Comparison of ENCODE assay signal across 8 cellular contexts in the genomic region with DNA sequence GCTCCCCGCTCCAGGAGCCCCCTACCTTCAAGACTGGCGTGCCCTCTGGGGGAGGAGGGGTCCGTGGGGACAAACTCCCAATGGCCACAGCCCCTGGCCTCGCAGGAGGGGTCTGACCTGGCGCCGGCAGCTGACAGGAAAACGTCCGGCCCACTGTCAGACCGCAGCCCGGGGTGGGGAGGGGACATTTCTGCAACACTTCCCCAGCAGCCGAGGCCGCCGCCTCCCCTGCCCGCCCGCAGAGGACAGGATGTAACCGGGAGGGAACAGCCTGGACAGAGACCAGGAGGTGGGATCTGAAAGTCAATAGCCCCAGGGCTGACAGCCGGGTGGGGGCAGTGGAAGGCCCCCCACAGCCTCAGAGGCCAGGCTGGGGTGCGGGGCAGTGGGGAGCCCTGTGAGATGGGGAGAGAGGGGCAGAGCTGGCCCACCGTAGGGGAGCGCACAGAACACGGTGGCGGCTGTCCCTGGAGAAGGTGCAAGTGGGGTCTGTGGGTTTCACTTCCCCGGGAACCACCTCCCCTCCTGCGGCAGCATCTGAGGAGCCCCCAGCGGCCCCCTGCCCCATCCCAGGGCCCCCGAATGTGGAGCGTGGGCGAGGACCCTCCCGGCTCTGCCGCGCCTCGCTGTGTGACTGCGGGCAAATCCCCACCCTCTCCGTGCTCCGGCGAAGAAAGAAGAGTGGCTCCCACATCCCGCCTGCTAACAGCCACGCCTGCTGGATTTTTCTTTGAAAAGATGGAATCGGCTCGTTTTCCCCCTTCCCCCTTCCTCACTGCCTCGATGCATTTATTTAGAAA. TPM values are rescaled to one million over a fixed set of nuclear protein-coding genes. Genes with fewer than 3 reads are reported as not detected.
DNase-seq lines count a peak whose midpoint lies in the region; ATAC-seq lines count a peak whose summit lies in the region.

A gene with protein sequence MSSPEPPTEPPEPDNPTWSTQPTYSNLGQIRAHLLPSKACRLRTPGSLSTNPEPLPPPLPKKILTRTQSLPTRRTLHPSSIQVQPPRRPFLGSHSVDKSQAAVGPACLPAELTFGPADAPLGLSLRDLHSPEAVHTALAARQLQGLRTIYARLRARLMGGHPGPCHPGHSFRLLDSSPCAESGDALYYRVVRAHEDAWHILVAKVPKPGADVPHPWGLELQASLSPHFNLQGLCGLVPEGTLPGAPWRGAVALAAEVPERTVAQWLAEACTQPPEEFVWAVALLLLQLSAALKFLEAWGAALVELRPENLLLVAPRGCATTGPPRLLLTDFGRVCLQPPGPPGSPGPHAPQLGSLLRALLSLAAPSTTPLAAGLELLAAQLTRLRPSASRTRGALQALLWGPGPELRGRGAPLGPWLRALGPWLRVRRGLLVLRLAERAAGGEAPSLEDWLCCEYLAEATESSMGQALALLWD (minus strand): TSS at position 114 of the 800 bp plus-strand sequence. CDS start 1,244 bp downstream, outside the sequence.

- DNase-seq in activated gamma-delta T cell treated with Interleukin-2 at 50 U/mL for 16 hours: peak; percentile 49
- no peak for DNase-seq in activated gamma-delta T cell (lab: John Stamatoyannopoulos, UW)
- DNase-seq in right cardiac atrium: peak; percentile 81 to 94 (median 91)
- DNase-seq in posterior vena cava (ENCODE audit: low spot score): peak; percentile 95
- DNase-seq in SW 1271 (lab: John Stamatoyannopoulos, UW): no peak

- no peaks in the 10 kb centered on the region for H3K4me1 Mint-ChIP-seq in activated T-helper 17 cell treated with anti-CD3 and anti-CD28 coated beads, Interleukin-2, amount 50 U/mL, for 72 hours

- H3K27me3 ChIP-seq in right cardiac atrium (ENCODE audit: control insufficient read depth, insufficient read depth): no peaks in the 10 kb centered on the region

- WGBS in right cardiac atrium: 7% methylated on average over 41 of the region's 41 CpGs

- peak within 1 kb of the TSS; percentile 50 for H3K27ac Mint-ChIP-seq in activated T-helper 17 cell treated with anti-CD3 and anti-CD28 coated beads, Interleukin-2, amount 50 U/mL, for 72 hours

- intact Hi-C loops in right cardiac atrium (cut with DNase I): loop anchor here in 1 of 4 donors (10.0 kb wide), 1 partner anchor 113 kb away; no protein-coding TSS in a partner anchor
- intact Hi-C loops in posterior vena cava (cut with DNase I): no loop called here

- peak within 1 kb of the TSS; percentile 50 for H3K4me3 Mint-ChIP-seq in activated T-helper 17 cell treated with anti-CD3 and anti-CD28 coated beads, Interleukin-2, amount 50 U/mL, for 72 hours

- H3K36me3 Mint-ChIP-seq in activated T-helper 17 cell treated with anti-CD3 and anti-CD28 coated beads, Interleukin-2, amount 50 U/mL, for 72 hours (ENCODE audit: low read depth): no peaks in the 10 kb centered on the region

- no peaks in the 10 kb centered on the region for H3K27me3 Mint-ChIP-seq in activated T-helper 17 cell treated with anti-CD3 and anti-CD28 coated beads, Interleukin-2, amount 50 U/mL, for 72 hours

- ATAC-seq in activated T-helper 17 cell treated with anti-CD3 and anti-CD28 coated beads, Interleukin-2, amount 50 U/mL, for 72 hours (replicated peaks): peak; percentile 64
- peak; percentile 92 to 93 for ATAC-seq in right cardiac atrium
- no peak for ATAC-seq in HG03460 (IDR thresholded peaks at IDR 0.05; ENCODE audit: unreplicated experiment)
- ATAC-seq in HG02884 (IDR thresholded peaks at IDR 0.05; ENCODE audit: unreplicated experiment): no peak

- H3K4me3 ChIP-seq in right cardiac atrium (ENCODE audit: low read length): peak within 1 kb of the TSS; percentile 51

- H3K4me1 ChIP-seq in right cardiac atrium (ENCODE audit: control insufficient read depth, insufficient read depth, low read length): peaks cover 3% of the 10 kb centered on the region

- no peaks in the 10 kb centered on the region for H3K9me3 Mint-ChIP-seq in activated T-helper 17 cell treated with anti-CD3 and anti-CD28 coated beads, Interleukin-2, amount 50 U/mL, for 72 hours

- no peaks in the 10 kb centered on the region for H3K9me3 ChIP-seq in right cardiac atrium (ENCODE audit: control insufficient read depth, low read length)

- H3K27ac ChIP-seq in right cardiac atrium (ENCODE audit: low read length): no peak within 1 kb of the TSS

RNA-seq across cellular contexts. Expression of the gene that starts here (rescaled TPM):
- total RNA-seq in activated T-helper 17 cell treated with anti-CD3 and anti-CD28 coated beads, Interleukin-2, amount 50 U/mL, for 72 hours: under 1 TPM; 0.09 to 0.32 TPM
- total RNA-seq in right cardiac atrium: 1 to 10 TPM; 1.0 to 3.1 (median 1.7) TPM
- 0.84 TPM for polyA plus RNA-seq in right cardiac atrium
- 1 to 10 TPM in 1 of 2 donors, under 1 TPM in 1; 0.90 to 2.0 TPM for total RNA-seq in posterior vena cava

Comparison
In these comparisons a context has a peak if more than half of its experiments do, and no peak if none do; other contexts are left out.
1. DNase-seq: peak in activated gamma-delta T cell treated with Interleukin-2 at 50 U/mL for 16 hours (single experiment), right cardiac atrium (3 of 3) and posterior vena cava (single experiment); none in activated gamma-delta T cell (single experiment) and SW 1271 (0 of 2).
2. Peak in ATAC-seq in activated T-helper 17 cell treated with anti-CD3 and anti-CD28 coated beads, Interleukin-2, amount 50 U/mL, for 72 hours; RNA of the gene not detected or under 1 TPM.
3. ATAC-seq: peak in right cardiac atrium (2 of 2); none in HG03460 (single experiment) and HG02884 (single experiment).